8 cellular contexts compared by ENCODE assay signal in the genomic region with DNA sequence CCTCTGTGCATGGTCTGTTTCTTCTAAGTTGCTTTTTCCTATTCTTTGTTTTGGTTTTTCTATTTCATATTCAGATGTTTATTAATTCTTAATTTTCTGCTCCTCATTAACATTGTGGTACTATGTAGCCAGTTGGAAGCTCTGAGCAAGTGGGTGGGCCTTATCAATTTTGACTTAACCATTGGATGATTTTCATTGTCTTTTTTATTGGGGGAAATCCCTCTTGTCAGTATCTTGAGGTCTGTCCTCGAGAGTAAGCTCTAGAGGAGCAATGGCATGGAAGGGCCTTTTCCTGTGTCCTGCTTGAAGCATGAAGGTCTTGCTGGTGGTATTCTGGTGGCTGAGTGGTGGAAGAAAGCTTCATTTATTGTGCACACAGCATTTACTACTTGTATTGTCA. TPM values are rescaled to one million over a fixed set of nuclear protein-coding genes. Genes with fewer than 3 reads are reported as not detected.
DNase-seq lines count a peak whose midpoint lies in the region; ATAC-seq lines count a peak whose summit lies in the region.
"Not testable (repeated sequence)": the region's sequence is repeated elsewhere in the genome, so short reads cannot be mapped to it uniquely, and the experiment has no call there.

No MANE protein-coding gene starts in this region.

- not testable (repeated sequence) for H3K27me3 ChIP-seq in CD4-positive, CD25-positive, alpha-beta regulatory T cell (ENCODE audit: control insufficient read depth, insufficient read depth, low read length)

- H3K4me3 ChIP-seq in CD4-positive, CD25-positive, alpha-beta regulatory T cell (ENCODE audit: low read depth, low read length) = peak overlapping the region; percentile 76

- ATAC-seq in CD4-positive, CD25-positive, alpha-beta regulatory T cell (ENCODE audit: low read depth in 2 of 2); activated CD8-positive, alpha-beta memory T cell treated with anti-CD3 and anti-CD28 coated beads, Interleukin-2, amount 10 ng/mL, durations not matched to agents 7 days and 5 days; effector memory CD8-positive, alpha-beta T cell (replicated peaks): not testable (repeated sequence)
- peak; percentile 59 for ATAC-seq in T-helper 17 cell
- ATAC-seq in activated naive CD4-positive, alpha-beta T cell treated with anti-CD3 and anti-CD28 coated beads, Interleukin-2, amount 50 U/mL, for 72 hours = peak in 1 of 2 donors; percentile 47
- ATAC-seq in naive thymus-derived CD8-positive, alpha-beta T cell = peak; percentile 50 to 55
- ATAC-seq in stimulated activated naive CD8-positive, alpha-beta T cell treated with anti-CD3 and anti-CD28 coated beads, Interleukin-15, Interleukin-2, amounts not matched to agents 100 U/mL and 50 U/mL, for 24 hours = peak; percentile 51

- CTCF ChIA-PET in activated CD8-positive, alpha-beta memory T cell treated with anti-CD3 and anti-CD28 coated beads, Interleukin-2, amount 10 ng/mL, durations not matched to agents 7 days and 5 days (lab: Charles Lee) = interaction anchor here (1.1 to 1.3 kb wide), 2 partner anchors 9 to 56 kb away, joined by 3 read pairs; no protein-coding TSS in a partner anchor

- H3K4me1 ChIP-seq in CD4-positive, CD25-positive, alpha-beta regulatory T cell (ENCODE audit: control insufficient read depth, insufficient read depth, low read length, poor library complexity, severe bottlenecking) = peaks cover 47% of the 10 kb centered on the region

- H3K36me3 ChIP-seq in CD4-positive, CD25-positive, alpha-beta regulatory T cell (ENCODE audit: control insufficient read depth, insufficient read depth, low read length) = peaks cover 13% of the 10 kb centered on the region

- not testable (repeated sequence) for H3K27me3 Mint-ChIP-seq in CD4-positive, CD25-positive, alpha-beta regulatory T cell; IgD-negative memory B cell; T-helper 17 cell; activated CD8-positive, alpha-beta memory T cell treated with anti-CD3 and anti-CD28 coated beads, Interleukin-2, amount 10 ng/mL, durations not matched to agents 7 days and 5 days; effector memory CD8-positive, alpha-beta T cell; naive thymus-derived CD8-positive, alpha-beta T cell

- H3K36me3 Mint-ChIP-seq in CD4-positive, CD25-positive, alpha-beta regulatory T cell = peaks cover 18% of the 10 kb centered on the region
- H3K36me3 Mint-ChIP-seq in IgD-negative memory B cell; T-helper 17 cell (ENCODE audit: low read depth): not testable (repeated sequence)
- H3K36me3 Mint-ChIP-seq in activated CD8-positive, alpha-beta memory T cell treated with anti-CD3 and anti-CD28 coated beads, Interleukin-2, amount 10 ng/mL, durations not matched to agents 7 days and 5 days = peaks cover 36% of the 10 kb centered on the region
- peaks cover 11 to 18% of the 10 kb centered on the region in 2 donors for H3K36me3 Mint-ChIP-seq in activated naive CD4-positive, alpha-beta T cell treated with anti-CD3 and anti-CD28 coated beads, Interleukin-2, amount 50 U/mL, for 72 hours
- peaks cover 35% of the 10 kb centered on the region for H3K36me3 Mint-ChIP-seq in effector memory CD8-positive, alpha-beta T cell (ENCODE audit: insufficient read depth)
- H3K36me3 Mint-ChIP-seq in naive thymus-derived CD8-positive, alpha-beta T cell = peaks cover 8 to 53% (median 8%) of the 10 kb centered on the region in 3 donors

- H3K4me3 Mint-ChIP-seq in CD4-positive, CD25-positive, alpha-beta regulatory T cell = peak overlapping the region; percentile 64 to 76 (median 70)
- H3K4me3 Mint-ChIP-seq in IgD-negative memory B cell (peak overlapping the region in 2 of 4 donors; percentile 87 to 88), T-helper 17 cell (peak overlapping the region; percentile 76)
- H3K4me3 Mint-ChIP-seq in activated CD8-positive, alpha-beta memory T cell treated with anti-CD3 and anti-CD28 coated beads, Interleukin-2, amount 10 ng/mL, durations not matched to agents 7 days and 5 days = peak overlapping the region; percentile 21
- peak overlapping the region; percentile 19 to 54 for H3K4me3 Mint-ChIP-seq in effector memory CD8-positive, alpha-beta T cell
- H3K4me3 Mint-ChIP-seq in naive thymus-derived CD8-positive, alpha-beta T cell = peak overlapping the region; percentile 52 to 82 (median 78)

- not testable (repeated sequence) for H3K9me3 ChIP-seq in CD4-positive, CD25-positive, alpha-beta regulatory T cell (ENCODE audit: control insufficient read depth in 2 of 2, low read length in 2 of 2); T-helper 17 cell (ENCODE audit: control insufficient read depth, low read length, poor library complexity, severe bottlenecking)

- DNase-seq in CD4-positive, CD25-positive, alpha-beta regulatory T cell = peak in 1 of 3 donors; percentile 27
- DNase-seq in T-helper 17 cell; activated CD8-positive, alpha-beta memory T cell treated with anti-CD3 and anti-CD28 coated beads, Interleukin-2, amount 10 ng/mL, durations not matched to agents 7 days and 5 days; activated naive CD4-positive, alpha-beta T cell treated with anti-CD3 and anti-CD28 coated beads, Interleukin-2, amount 50 U/mL, for 72 hours (ENCODE audit: low spot score in 2 of 2); effector memory CD8-positive, alpha-beta T cell; naive thymus-derived CD8-positive, alpha-beta T cell; stimulated activated naive CD8-positive, alpha-beta T cell treated with anti-CD3 and anti-CD28 coated beads, Interleukin-15, Interleukin-2, amounts not matched to agents 100 U/mL and 50 U/mL, for 24 hours: not testable (repeated sequence)

- peak overlapping the region; percentile 20 for H3K27ac ChIP-seq in CD4-positive, CD25-positive, alpha-beta regulatory T cell (ENCODE audit: insufficient read depth, low read length, poor library complexity, severe bottlenecking)

- H3K9me3 Mint-ChIP-seq in CD4-positive, CD25-positive, alpha-beta regulatory T cell; IgD-negative memory B cell; activated CD8-positive, alpha-beta memory T cell treated with anti-CD3 and anti-CD28 coated beads, Interleukin-2, amount 10 ng/mL, durations not matched to agents 7 days and 5 days (ENCODE audit: low read depth); activated naive CD4-positive, alpha-beta T cell treated with anti-CD3 and anti-CD28 coated beads, Interleukin-2, amount 50 U/mL, for 72 hours; effector memory CD8-positive, alpha-beta T cell; naive thymus-derived CD8-positive, alpha-beta T cell: not testable (repeated sequence)

- peaks cover 42 to 83% (median 67%) of the 10 kb centered on the region in 4 donors for H3K4me1 Mint-ChIP-seq in CD4-positive, CD25-positive, alpha-beta regulatory T cell
- peaks cover 38 to 52% (median 39%) of the 10 kb centered on the region in 3 donors for H3K4me1 Mint-ChIP-seq in IgD-negative memory B cell
- peaks cover 48% of the 10 kb centered on the region for H3K4me1 Mint-ChIP-seq in T-helper 17 cell
- H3K4me1 Mint-ChIP-seq in activated CD8-positive, alpha-beta memory T cell treated with anti-CD3 and anti-CD28 coated beads, Interleukin-2, amount 10 ng/mL, durations not matched to agents 7 days and 5 days = peaks cover 44% of the 10 kb centered on the region
- H3K4me1 Mint-ChIP-seq in effector memory CD8-positive, alpha-beta T cell (ENCODE audit: low read depth in 2 of 2) = peaks cover 42 to 70% of the 10 kb centered on the region in 2 donors
- H3K4me1 Mint-ChIP-seq in naive thymus-derived CD8-positive, alpha-beta T cell = peaks cover 34 to 88% (median 76%) of the 10 kb centered on the region in 4 donors

- H3K27ac Mint-ChIP-seq in CD4-positive, CD25-positive, alpha-beta regulatory T cell = peak overlapping the region; percentile 82 to 96 (median 90)
- H3K27ac Mint-ChIP-seq in IgD-negative memory B cell (peak overlapping the region in 2 of 3 donors; percentile 7 to 45), T-helper 17 cell (peak overlapping the region; percentile 89)
- peak overlapping the region; percentile 29 for H3K27ac Mint-ChIP-seq in activated CD8-positive, alpha-beta memory T cell treated with anti-CD3 and anti-CD28 coated beads, Interleukin-2, amount 10 ng/mL, durations not matched to agents 7 days and 5 days
- peak overlapping the region; percentile 31 to 79 for H3K27ac Mint-ChIP-seq in activated naive CD4-positive, alpha-beta T cell treated with anti-CD3 and anti-CD28 coated beads, Interleukin-2, amount 50 U/mL, for 72 hours
- H3K27ac Mint-ChIP-seq in effector memory CD8-positive, alpha-beta T cell = peak overlapping the region; percentile 28 to 62
- peak overlapping the region; percentile 23 to 90 (median 72) for H3K27ac Mint-ChIP-seq in naive thymus-derived CD8-positive, alpha-beta T cell

- POLR2A ChIA-PET in naive thymus-derived CD8-positive, alpha-beta T cell (lab: Charles Lee) = interaction anchor here (2.0 kb wide), 1 partner anchor 32 kb away, joined by 5 read pairs; a partner anchor contains a TSS

RNA-seq across cellular contexts. Expression of a gene that starts 31.1 kb away (rescaled TPM):
- 157 TPM for total RNA-seq in CD4-positive, CD25-positive, alpha-beta regulatory T cell
- 10 to 100 TPM in 2 of 4 donors, 1 to 10 TPM in 2; 7.5 to 13.5 (median 11.0) TPM for polyA plus RNA-seq in CD4-positive, CD25-positive, alpha-beta regulatory T cell
- polyA plus RNA-seq in IgD-negative memory B cell = 21.6 TPM
- total RNA-seq in T-helper 17 cell = 100 to 1,000 TPM; 138 to 145 TPM
- 100 to 1,000 TPM in 1 of 2 experiments, 10 to 100 TPM in 1; 89.3 to 101 TPM for total RNA-seq in activated CD8-positive, alpha-beta memory T cell treated with anti-CD3 and anti-CD28 coated beads, Interleukin-2, amount 10 ng/mL, durations not matched to agents 7 days and 5 days
- 100 to 1,000 TPM in 1 of 2 donors, 10 to 100 TPM in 1; 59.1 to 101 TPM for total RNA-seq in activated naive CD4-positive, alpha-beta T cell treated with anti-CD3 and anti-CD28 coated beads, Interleukin-2, amount 50 U/mL, for 72 hours
- 100 to 1,000 TPM; 169 to 194 TPM for total RNA-seq in naive thymus-derived CD8-positive, alpha-beta T cell
- polyA plus RNA-seq in naive thymus-derived CD8-positive, alpha-beta T cell = 10 to 100 TPM in 2 of 3 donors, 1 to 10 TPM in 1; 9.9 to 18.8 (median 13.3) TPM

Comparison
In these comparisons a context has a peak if more than half of its experiments do, and no peak if none do; other contexts are left out.
1. H3K27ac Mint-ChIP-seq: peak in every context shown above with its lines; median percentile 90 in CD4-positive, CD25-positive, alpha-beta regulatory T cell; 89 in T-helper 17 cell; 72 in naive thymus-derived CD8-positive, alpha-beta T cell; 55 in activated naive CD4-positive, alpha-beta T cell treated with anti-CD3 and anti-CD28 coated beads, Interleukin-2, amount 50 U/mL, for 72 hours; 45 in effector memory CD8-positive, alpha-beta T cell; 29 in activated CD8-positive, alpha-beta memory T cell treated with anti-CD3 and anti-CD28 coated beads, Interleukin-2, amount 10 ng/mL, durations not matched to agents 7 days and 5 days; 26 in IgD-negative memory B cell.